9 cellular contexts compared by ENCODE assay signal in the genomic region with DNA sequence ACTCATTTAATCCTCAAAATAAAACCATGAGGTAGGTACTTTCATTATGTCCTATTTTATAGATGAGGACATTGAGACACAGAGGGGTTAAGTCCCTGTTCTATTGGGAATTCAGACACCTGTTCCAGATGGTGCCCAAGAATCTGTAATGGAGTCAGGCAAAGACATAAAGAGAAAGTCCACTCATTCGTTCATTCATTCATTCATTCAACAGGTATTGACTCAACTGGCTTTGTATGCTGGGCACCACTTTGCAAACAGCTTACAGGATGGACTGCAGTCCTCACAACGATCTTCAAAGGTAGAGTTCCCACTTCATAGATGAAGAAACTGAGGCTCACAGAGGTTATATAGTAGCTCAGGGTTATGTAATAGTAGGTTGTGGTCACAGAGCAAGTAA. TPM values are rescaled to one million over a fixed set of nuclear protein-coding genes. Genes with fewer than 3 reads are reported as not detected.
"Had no signal": no experiment of that assay in that cellular context is flagged by ENCODE, and none has a peak within 500 bp of the region (broad histone marks: within the 10 kb centered on the region; RNA-seq: fewer than 3 reads in every experiment).

No MANE protein-coding gene starts in this region.

- H3K4me2 ChIP-seq: GM23338 had no signal

- DNase-seq: H9, KG1 had no signal

- H2AFZ ChIP-seq: GM23338 had no signal

- ATAC-seq: GM23338, HCT116 had no signal

- H3K4me3 ChIP-seq: GM23338 had no signal

- FAIRE-seq: H1, H54, HTR-8/SVneo had no signal

RNA-seq across cellular contexts. Expression of a gene that starts 47.9 kb away (rescaled TPM):
- total RNA-seq: GM23338, H1, H9, HT-29 had no signal
- polyA plus RNA-seq: GM23338, IgD-negative memory B cell had no signal
